Comparison of ENCODE assay signal across 18 cellular contexts in the genomic region with DNA sequence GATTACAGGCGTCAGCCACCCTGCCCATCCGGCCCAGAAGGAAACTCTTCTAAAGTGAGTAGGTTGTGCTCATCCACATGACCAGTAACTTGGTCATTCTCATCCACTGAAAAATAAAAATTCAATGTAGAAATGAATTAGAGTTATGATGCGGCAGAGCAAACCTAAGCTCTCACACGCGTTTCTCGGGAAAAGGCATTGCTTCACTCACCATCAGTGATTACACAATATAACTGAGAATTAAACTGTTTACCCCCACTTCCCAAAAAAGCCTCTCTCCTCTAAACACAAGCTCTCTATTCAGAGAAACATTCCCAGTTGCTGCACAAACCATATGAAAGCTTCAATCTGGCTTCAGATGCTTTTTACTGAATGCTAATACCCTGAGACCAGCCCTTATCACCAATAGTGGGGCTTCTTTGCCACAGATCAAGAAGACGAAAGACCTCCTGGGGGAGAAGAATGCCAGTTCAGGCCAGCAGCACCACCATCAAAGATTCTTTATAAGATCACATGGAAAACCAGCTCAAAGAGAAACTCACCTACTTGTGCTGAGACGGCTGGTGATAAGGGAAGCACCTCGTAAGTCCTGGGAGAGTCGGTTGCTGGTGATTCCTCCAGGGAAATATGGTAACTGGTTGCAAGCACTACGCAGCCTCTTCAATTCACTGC.
DNase-seq lines count a peak whose midpoint lies in the region; ATAC-seq and TF ChIP-seq lines count a peak whose summit lies in the region.
"Had no signal": no experiment of that assay in that cellular context is flagged by ENCODE, and none has a peak within 500 bp of the region (broad histone marks: within the 10 kb centered on the region; RNA-seq: fewer than 3 reads in every experiment).

No MANE protein-coding gene starts in this region.

- no peak overlapping the region for H3K23ac ChIP-seq in mesendoderm (ENCODE audit: low read length)

- H2BK120ac ChIP-seq in mesendoderm (ENCODE audit: low read depth, low read length), result no peak overlapping the region

- H3K79me1 ChIP-seq in mesendoderm (ENCODE audit: low read length), result no peaks in the 10 kb centered on the region

- H4K5ac ChIP-seq in mesendoderm (ENCODE audit: low read length), result no peak overlapping the region

- H3K36me3 Mint-ChIP-seq in CD14-positive monocyte (peaks cover 0 to 3% of the 10 kb centered on the region in 2 donors), T-helper 17 cell (ENCODE audit: low read depth) (no peaks in the 10 kb centered on the region)
- H3K36me3 Mint-ChIP-seq: CD8-positive, alpha-beta T cell had no signal

- no peaks in the 10 kb centered on the region for H3K79me2 ChIP-seq in mesendoderm (ENCODE audit: control insufficient read depth, insufficient read depth, low read length)

- H3K56ac ChIP-seq in mesendoderm (ENCODE audit: low read length), result no peak overlapping the region

- no peak overlapping the region for H3K18ac ChIP-seq in mesendoderm (ENCODE audit: low read length)

- no peak overlapping the region for H2BK15ac ChIP-seq in mesendoderm (replicated peaks; ENCODE audit: low read depth)

- H3K27ac Mint-ChIP-seq in CD14-positive monocyte (peak overlapping the region; percentile 1 to 49 (median 36)), T-helper 17 cell (no peak overlapping the region)
- H3K27ac Mint-ChIP-seq: B cell; CD8-positive, alpha-beta T cell had no signal

- no peak overlapping the region for H3K27ac ChIP-seq in mesendoderm (ENCODE audit: low read depth, low read length)
- peak overlapping the region; percentile 87 for H3K27ac ChIP-seq in subcutaneous abdominal adipose tissue (ENCODE audit: low read depth, low read length)
- H3K27ac ChIP-seq in tibial artery, result no peak overlapping the region
- H3K27ac ChIP-seq: HL-60 had no signal

- H4K8ac ChIP-seq in mesendoderm (ENCODE audit: low read depth, low read length), result no peak overlapping the region

- peak overlapping the region in 1 of 2 donors; percentile 49 for H3K4me3 Mint-ChIP-seq in CD14-positive monocyte
- H3K4me3 Mint-ChIP-seq in T-helper 17 cell, result no peak overlapping the region
- H3K4me3 Mint-ChIP-seq: B cell; CD8-positive, alpha-beta T cell had no signal

- H3K4me3 ChIP-seq in adipocyte (ENCODE audit: low read length) (peak overlapping the region; percentile 54), mesendoderm (ENCODE audit: low read length) (no peak overlapping the region), subcutaneous abdominal adipose tissue (ENCODE audit: low read depth in 1 of 5, low read length in 5 of 5) (peak overlapping the region in 1 of 5 donors; percentile 24), tibial artery (no peak overlapping the region)
- H3K4me3 ChIP-seq: HAP-1 had no signal

- H3K4me1 ChIP-seq in adipocyte (ENCODE audit: control insufficient read depth, insufficient read depth, low read length) (peaks cover 4% of the 10 kb centered on the region), mesendoderm (ENCODE audit: control insufficient read depth, low read depth, low read length) (no peaks in the 10 kb centered on the region), subcutaneous abdominal adipose tissue (ENCODE audit: control insufficient read depth in 5 of 5, insufficient read depth in 5 of 5, low read length in 5 of 5) (peaks cover 0 to 18% (median 15%) of the 10 kb centered on the region in 5 donors), tibial artery (no peaks in the 10 kb centered on the region)
- H3K4me1 ChIP-seq: HAP-1 had no signal

- peaks cover 0 to 1% (median 0%) of the 10 kb centered on the region in 3 donors for H3K27me3 Mint-ChIP-seq in CD14-positive monocyte (ENCODE audit: low read depth in 3 of 3)
- no peaks in the 10 kb centered on the region for H3K27me3 Mint-ChIP-seq in T-helper 17 cell

- H3K9me3 ChIP-seq in adipocyte (ENCODE audit: control insufficient read depth, low read length) (peaks cover 10% of the 10 kb centered on the region), subcutaneous abdominal adipose tissue (ENCODE audit: control insufficient read depth in 5 of 5, low read length in 5 of 5) (peaks cover 0 to 3% (median 0%) of the 10 kb centered on the region in 5 donors), tibial artery (peaks cover 0 to 5% (median 0%) of the 10 kb centered on the region in 3 donors), T-helper 17 cell (ENCODE audit: control insufficient read depth, low read length, poor library complexity, severe bottlenecking) (no peaks in the 10 kb centered on the region)
- H3K9me3 ChIP-seq: HAP-1 had no signal

- H3K9me3 Mint-ChIP-seq in CD14-positive monocyte, result peaks cover 13 to 32% (median 29%) of the 10 kb centered on the region in 7 donors
- H3K9me3 Mint-ChIP-seq: CD8-positive, alpha-beta T cell had no signal

- no peak for DNase-seq in CD14-positive monocyte (ENCODE audit: low spot score)
- no peak for DNase-seq in adipocyte (ENCODE audit: low read depth)
- peak; percentile 73 for DNase-seq in mesendoderm
- DNase-seq in tibial artery, result no peak
- no peak for DNase-seq in T-helper 17 cell
- DNase-seq: ACHN; C1 segment of cervical spinal cord; CD8-positive, alpha-beta T cell; COR-L47; DMS153; DMS79 treated with DMSO at 0.1 percent for 48 hours; EL; KBM-7 had no signal

- H3K27me3 ChIP-seq in adipocyte (replicated peaks; ENCODE audit: control insufficient read depth, insufficient read depth, low read length), result peaks cover 20% of the 10 kb centered on the region
- H3K27me3 ChIP-seq in mesendoderm (ENCODE audit: insufficient read depth, low read length, poor library complexity), result no peaks in the 10 kb centered on the region
- H3K27me3 ChIP-seq in subcutaneous abdominal adipose tissue (ENCODE audit: control insufficient read depth in 5 of 5, insufficient read depth in 4 of 5, low read length in 5 of 5), result no peaks in the 10 kb centered on the region
- peaks cover 0 to 35% of the 10 kb centered on the region in 2 donors for H3K27me3 ChIP-seq in tibial artery

- no peak for ATAC-seq in HG03469 (IDR thresholded peaks at IDR 0.05; ENCODE audit: unreplicated experiment)
- ATAC-seq in T-helper 17 cell, result no peak
- ATAC-seq: CD8-positive, alpha-beta T cell had no signal

- no peak overlapping the region for H2AK5ac ChIP-seq in mesendoderm (ENCODE audit: low read length)

- no peaks in the 10 kb centered on the region for H3K36me3 ChIP-seq in adipocyte (ENCODE audit: control insufficient read depth, insufficient read depth, low read length, severe bottlenecking)
- H3K36me3 ChIP-seq in mesendoderm (ENCODE audit: control insufficient read depth, insufficient read depth, low read length), result no peaks in the 10 kb centered on the region
- no peaks in the 10 kb centered on the region for H3K36me3 ChIP-seq in subcutaneous abdominal adipose tissue (ENCODE audit: control insufficient read depth in 5 of 5, insufficient read depth in 5 of 5, low read length in 5 of 5)
- H3K36me3 ChIP-seq in tibial artery, result no peaks in the 10 kb centered on the region
- H3K36me3 ChIP-seq: HAP-1 had no signal

- no peak overlapping the region for H2BK5ac ChIP-seq in mesendoderm (ENCODE audit: low read length)

- TF ChIP-seq CTCF in CD14-positive monocyte (IDR thresholded peaks at IDR 0.05), result no peak
- TF ChIP-seq CTCF in tibial artery (IDR thresholded peaks at IDR 0.05), result no peak

- H3K4me1 Mint-ChIP-seq in CD14-positive monocyte, result peaks cover 48% of the 10 kb centered on the region
- peaks cover 10% of the 10 kb centered on the region for H3K4me1 Mint-ChIP-seq in T-helper 17 cell

- no CpG with 5 or more reads among the region's 11 CpGs for WGBS in mesendoderm (ENCODE audit: extremely low coverage, insufficient coverage, low lambda C conversion rate)

- intact Hi-C loops in CD14-positive monocyte (cut with micrococcal nuclease) (no loop called here), tibial artery (cut with DNase I; ENCODE audit: low total_unique reads) (no loop called here)

- peak overlapping the region; percentile 39 for H3K9ac ChIP-seq in adipocyte (ENCODE audit: low read length)
- no peak overlapping the region for H3K9ac ChIP-seq in mesendoderm (ENCODE audit: low read length)
- peak overlapping the region in 4 of 5 donors; percentile 10 to 53 (median 26) for H3K9ac ChIP-seq in subcutaneous abdominal adipose tissue (ENCODE audit: low read length in 5 of 5)

- H3K4ac ChIP-seq in mesendoderm (ENCODE audit: low read depth, low read length), result no peak overlapping the region

- no peak overlapping the region for H3K4me2 ChIP-seq in mesendoderm (ENCODE audit: low read length)
